In the genomic region with DNA sequence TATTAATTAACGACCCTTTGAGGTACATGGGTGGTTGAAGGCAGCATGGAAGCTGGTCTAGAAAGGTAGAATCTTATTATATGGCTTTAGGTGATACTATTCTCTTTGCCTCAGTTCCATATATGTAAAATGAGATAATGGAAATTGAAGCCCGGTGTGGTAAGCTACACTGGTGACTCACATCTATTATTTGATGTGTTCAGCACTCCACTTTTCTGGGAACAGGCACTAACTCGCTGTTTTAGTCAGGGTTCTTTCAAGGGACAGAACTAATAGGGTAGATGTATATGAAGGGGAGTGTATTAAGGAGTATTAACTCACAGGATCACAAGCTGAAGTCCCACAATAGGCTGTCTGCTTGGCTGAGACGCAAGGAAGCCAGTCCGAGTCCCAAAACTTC, we compare ENCODE assay signal across 20 cellular contexts. TPM values are rescaled to one million over a fixed set of nuclear protein-coding genes. Genes with fewer than 3 reads are reported as not detected.
DNase-seq lines count a peak whose midpoint lies in the region; ATAC-seq and TF ChIP-seq lines count a peak whose summit lies in the region.
"Had no signal": no experiment of that assay in that cellular context is flagged by ENCODE, and none has a peak within 500 bp of the region (broad histone marks: within the 10 kb centered on the region; RNA-seq: fewer than 3 reads in every experiment).

No MANE protein-coding gene starts in this region.

- no peak overlapping the region for H3K4me3 ChIP-seq in epithelial cell of esophagus (ENCODE audit: low read length)
- peak overlapping the region in 2 of 4 donors; percentile 1 to 35 for H3K4me3 ChIP-seq in gastrocnemius medialis
- H3K4me3 ChIP-seq in A673 (ENCODE audit: low read depth, low read length, poor library complexity, severe bottlenecking): no peak overlapping the region
- H3K4me3 ChIP-seq: ovary, PC-9, SK-N-MC, thoracic aorta had no signal

- peak; percentile 26 for DNase-seq in HPDE6-E6E7 (ENCODE audit: extremely low spot score)
- peak; percentile 16 for DNase-seq in SW480 (ENCODE audit: low spot score)
- peak; percentile 87 for DNase-seq in epithelial cell of esophagus (ENCODE audit: low read depth)
- DNase-seq in gastrocnemius medialis: no peak
- DNase-seq in NCI-H69 (lab: John Stamatoyannopoulos, UW): no peak
- DNase-seq in A673 (ENCODE audit: low spot score): no peak
- DNase-seq in superior temporal gyrus (ENCODE audit: extremely low spot score): no peak
- DNase-seq: activated naive CD8-positive, alpha-beta T cell treated with anti-CD3 and anti-CD28 coated beads, Interleukin-2, amount 10 ng/mL, durations not matched to agents 7 days and 5 days; Calu3; effector memory CD8-positive, alpha-beta T cell; left ventricle myocardium superior; NCI-H1048; NCI-H2081 treated with DMSO at 0.1 percent for 48 hours; NCI-H526 treated with DMSO at 0.1 percent for 48 hours; ovary; PC-9; stimulated activated CD4-positive, alpha-beta T cell treated with anti-CD3 and anti-CD28 coated beads, Interleukin-2, amount 100 ng/mL, for 48 hours; T1000 had no signal

- no peaks in the 10 kb centered on the region for H3K27me3 ChIP-seq in gastrocnemius medialis
- no peaks in the 10 kb centered on the region for H3K27me3 ChIP-seq in A673 (replicated peaks; ENCODE audit: insufficient read depth, low read depth, low read length, poor library complexity)
- H3K27me3 ChIP-seq: ovary had no signal

- BruUV-seq in A673 (replicated peaks; lab: Mats Ljungman, UMichigan): no TSS peak

- POLR2A ChIA-PET in A673 (lab: Charles Lee; ENCODE audit: low non-redundant PET): no interaction called here

- H3K9me3 ChIP-seq in gastrocnemius medialis (no peaks in the 10 kb centered on the region), A673 (ENCODE audit: low read depth, low read length, poor library complexity, severe bottlenecking) (no peaks in the 10 kb centered on the region)
- H3K9me3 ChIP-seq: ovary, thoracic aorta had no signal

- intact Hi-C loops in gastrocnemius medialis (cut with DNase I; ENCODE audit: low total_unique reads): loop anchor here (10.0 kb wide), 1 partner anchor 109 kb away; a partner anchor contains a TSS
- intact Hi-C loops in A673 (cut with micrococcal nuclease; ENCODE audit: unreplicated experiment): no loop called here

- peak overlapping the region in 3 of 4 donors; percentile 71 to 73 (median 71) for H3K27ac ChIP-seq in gastrocnemius medialis
- H3K27ac ChIP-seq in A673 (ENCODE audit: low read depth, low read length, poor library complexity, severe bottlenecking): no peak overlapping the region
- H3K27ac ChIP-seq: ovary, PC-9, SK-N-MC, thoracic aorta had no signal

- H3K4me1 ChIP-seq in gastrocnemius medialis (peaks cover 5 to 22% of the 10 kb centered on the region in 2 donors), A673 (ENCODE audit: insufficient read depth, low read length, poor library complexity, severe bottlenecking) (no peaks in the 10 kb centered on the region)

- no peak for TF ChIP-seq CTCF in epithelial cell of esophagus (IDR thresholded peaks at IDR 0.05; ENCODE audit: insufficient read depth, low read depth, low read length, missing control alignments)
- no peak for TF ChIP-seq CTCF in gastrocnemius medialis (IDR thresholded peaks at IDR 0.05 in 4 of 5, conservative IDR thresholded peaks at IDR 0.05 in 1 of 5)
- no peak for TF ChIP-seq CTCF in A673 (conservative IDR thresholded peaks at IDR 0.05; ENCODE audit: low read depth, low read length)

- CTCF ChIA-PET in A673 (lab: Charles Lee): no interaction called here

- in situ Hi-C loops in gastrocnemius medialis (cut with MboI; ENCODE audit: low sequenced_read_pairs in 4 of 4): no loop called here

- H3K36me3 ChIP-seq in gastrocnemius medialis (no peaks in the 10 kb centered on the region), A673 (ENCODE audit: insufficient read depth, low read length, poor library complexity, severe bottlenecking) (no peaks in the 10 kb centered on the region)
- H3K36me3 ChIP-seq: ovary, thoracic aorta had no signal

- ATAC-seq in gastrocnemius medialis: peak; percentile 72
- ATAC-seq: effector memory CD8-positive, alpha-beta T cell; left ventricle myocardium superior had no signal

- no peak for TF ChIP-seq POLR2A in gastrocnemius medialis (IDR thresholded peaks at IDR 0.05)

RNA-seq across cellular contexts. Expression of a gene that starts 4.4 kb away (rescaled TPM):
- total RNA-seq in gastrocnemius medialis (10 to 100 TPM in 2 of 4 donors, 1 to 10 TPM in 2; 8.5 to 16.5 (median 10.3) TPM), A673 (2021) (29.6 and 30.0 TPM in 2 replicates)

Comparison
In these comparisons a context has a peak if more than half of its experiments do, and no peak if none do; other contexts are left out.
1. DNase-seq: peak in HPDE6-E6E7 (single experiment), SW480 (single experiment) and epithelial cell of esophagus (single experiment); none in gastrocnemius medialis (0 of 2), NCI-H69 (single experiment), A673 (single experiment) and superior temporal gyrus (single experiment).